ENCODE assay signal across 2 cellular contexts in the genomic region with DNA sequence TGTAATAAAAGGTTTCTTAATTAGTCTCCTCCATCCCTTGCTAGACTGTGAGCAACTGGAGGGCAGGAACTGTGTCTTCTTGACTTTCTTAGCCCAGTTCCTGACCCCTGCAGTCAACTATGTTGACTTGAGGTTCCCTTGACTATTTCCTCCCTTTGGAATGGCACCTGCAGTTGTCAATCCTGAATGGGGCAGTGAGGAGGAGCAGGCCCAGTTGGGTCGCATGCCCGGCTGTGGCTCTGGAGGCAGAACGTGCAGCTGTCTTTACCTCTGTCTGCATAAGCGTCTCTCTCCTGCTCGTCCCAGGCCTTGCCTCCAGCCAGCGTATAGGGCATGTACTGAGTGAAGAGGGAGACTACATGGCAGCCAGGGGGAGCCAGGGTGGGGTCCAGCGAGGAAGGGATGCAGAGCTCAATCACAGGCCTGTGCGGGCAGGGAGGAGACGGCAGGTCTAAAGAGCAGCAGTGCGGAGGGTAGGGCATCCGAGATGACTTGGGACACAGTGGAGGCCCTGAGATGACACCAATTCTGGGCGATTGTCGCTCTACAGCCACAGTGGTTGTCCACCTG.
TF ChIP-seq lines count a peak whose summit lies in the region.

No MANE protein-coding gene starts in this region.

TF ChIP-seq in HCT116, 20 proteins besides CTCF, POLR2A, EP300 and RAD21:
- no peak for TF ChIP-seq JUND (IDR thresholded peaks at IDR 0.05)
- TF ChIP-seq TCF7L2 (IDR thresholded peaks at IDR 0.05; ENCODE audit: borderline replicate concordance, extremely low read depth, insufficient read depth, insufficient read length): no peak
- no peak for TF ChIP-seq EZH2 (IDR thresholded peaks at IDR 0.05)
- TF ChIP-seq, protein P1, sequence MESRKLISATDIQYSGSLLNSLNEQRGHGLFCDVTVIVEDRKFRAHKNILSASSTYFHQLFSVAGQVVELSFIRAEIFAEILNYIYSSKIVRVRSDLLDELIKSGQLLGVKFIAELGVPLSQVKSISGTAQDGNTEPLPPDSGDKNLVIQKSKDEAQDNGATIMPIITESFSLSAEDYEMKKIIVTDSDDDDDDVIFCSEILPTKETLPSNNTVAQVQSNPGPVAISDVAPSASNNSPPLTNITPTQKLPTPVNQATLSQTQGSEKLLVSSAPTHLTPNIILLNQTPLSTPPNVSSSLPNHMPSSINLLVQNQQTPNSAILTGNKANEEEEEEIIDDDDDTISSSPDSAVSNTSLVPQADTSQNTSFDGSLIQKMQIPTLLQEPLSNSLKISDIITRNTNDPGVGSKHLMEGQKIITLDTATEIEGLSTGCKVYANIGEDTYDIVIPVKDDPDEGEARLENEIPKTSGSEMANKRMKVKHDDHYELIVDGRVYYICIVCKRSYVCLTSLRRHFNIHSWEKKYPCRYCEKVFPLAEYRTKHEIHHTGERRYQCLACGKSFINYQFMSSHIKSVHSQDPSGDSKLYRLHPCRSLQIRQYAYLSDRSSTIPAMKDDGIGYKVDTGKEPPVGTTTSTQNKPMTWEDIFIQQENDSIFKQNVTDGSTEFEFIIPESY (IDR thresholded peaks at IDR 0.05; ENCODE audit: extremely low read depth, insufficient replicate concordance, low read length): no peak
- no peak for TF ChIP-seq POLR2AphosphoS5 (IDR thresholded peaks at IDR 0.05; ENCODE audit: low read depth, low read length)

TF ChIP-seq in K562, 482 proteins besides CTCF, POLR2A, EP300 and RAD21:
- no peak for TF ChIP-seq CBX5 (IDR thresholded peaks at IDR 0.05; ENCODE audit: borderline replicate concordance, low read depth)
- TF ChIP-seq NEUROD1 (IDR thresholded peaks at IDR 0.05; ENCODE audit: borderline replicate concordance, low read depth, low read length, partially characterized antibody): no peak
- TF ChIP-seq ZFP36 (IDR thresholded peaks at IDR 0.05; ENCODE audit: low read depth, low read length, partially characterized antibody): no peak
- TF ChIP-seq AFF4 (CRISPR knock-in tag; IDR thresholded peaks at IDR 0.05): no peak
- no peak for TF ChIP-seq NCOR1 (IDR thresholded peaks at IDR 0.05)
- peak in 1 of 2 experiments; percentile 67; a peak in 1 of 4 replicates for TF ChIP-seq RCOR1 (IDR thresholded peaks at IDR 0.05; ENCODE audit: borderline replicate concordance in 1 of 2, low read depth in 2 of 2, low read length in 2 of 2)
- TF ChIP-seq EZH2 (IDR thresholded peaks at IDR 0.05; ENCODE audit: borderline replicate concordance, low read depth, low read length): no peak
- no peak for TF ChIP-seq ZBTB9 (CRISPR knock-in tag; IDR thresholded peaks at IDR 0.05)
- TF ChIP-seq ETV5 (CRISPR knock-in tag; IDR thresholded peaks at IDR 0.05; ENCODE audit: low read depth): no peak
- peak; percentile 82 for TF ChIP-seq KLF1 (tag; IDR thresholded peaks at IDR 0.05)
- 0 out of 2 replicates have a peak, but pooled peaks have one; percentile 13 for TF ChIP-seq SMC3 (conservative IDR thresholded peaks at IDR 0.05; ENCODE audit: insufficient read depth, low read depth, low read length)
- peak; percentile 62; the same call in 1 of the 2 replicates for TF ChIP-seq CTBP1 (IDR thresholded peaks at IDR 0.05; ENCODE audit: borderline replicate concordance)
TF ChIP-seq in K562: peak in this region for 4.
